In genomic region chr9:117116084-117116483, GRCh38 we compare ENCODE assay signal across 17 cellular contexts.
DNase-seq lines count a peak whose midpoint lies in the region; ATAC-seq and TF ChIP-seq lines count a peak whose summit lies in the region.
"Had no signal": no experiment of that assay in that cellular context is flagged by ENCODE, and none has a peak within 500 bp of the region (broad histone marks: within the 10 kb centered on the region; RNA-seq: fewer than 3 reads in every experiment).

No MANE protein-coding gene starts in this region.

- DNase-seq in GM10266 (ENCODE audit: extremely low spot score) (peak; percentile 8), KG1 (lab: John Stamatoyannopoulos, UW) (no peak), H4 (ENCODE audit: low spot score) (no peak)
- DNase-seq in activated CD4-positive, alpha-beta T cell treated with anti-CD3 and anti-CD28 coated beads for 1 hour = no peak
- DNase-seq: body of pancreas; CD4-positive, CD25-positive, alpha-beta regulatory T cell; gastrocnemius medialis; NCI-H146; pancreas; SHP77 treated with DMSO at 0.1 percent for 48 hours; stimulated activated CD4-positive, alpha-beta T cell treated with anti-CD3 and anti-CD28 coated beads, Interleukin-4, amount 100 ng/mL, for 1 hour; T-helper 9 cell had no signal

- TF ChIP-seq CTCF in GM10266 (IDR thresholded peaks at IDR 0.05; ENCODE audit: control insufficient read depth, insufficient read depth, low read depth, missing control alignments) = no peak

- peak; percentile 96 for ATAC-seq in GM19351 (IDR thresholded peaks at IDR 0.05; ENCODE audit: unreplicated experiment)
- peak; percentile 47 for ATAC-seq in GM21786 (IDR thresholded peaks at IDR 0.05; ENCODE audit: unreplicated experiment)
- ATAC-seq in HG03378 (IDR thresholded peaks at IDR 0.05; ENCODE audit: unreplicated experiment) = peak; percentile 90
- no peak for ATAC-seq in HG03342 (IDR thresholded peaks at IDR 0.05; ENCODE audit: unreplicated experiment)
- ATAC-seq: A549, body of pancreas, gastrocnemius medialis, pancreas had no signal
